In genomic region chr17:6853764-6854442, GRCh38 we compare ENCODE assay signal across 8 cellular contexts. TPM values are rescaled to one million over a fixed set of nuclear protein-coding genes. Genes with fewer than 3 reads are reported as not detected.
A peak's percentile ranks its signal among the peaks of the same experiment; 100 is the strongest.
DNase-seq lines count a peak whose midpoint lies in the region; ATAC-seq, FAIRE-seq and TF ChIP-seq lines count a peak whose summit lies in the region.

No MANE protein-coding gene starts in this region.

- no peaks in the 10 kb centered on the region for H3K27me3 ChIP-seq in kidney epithelial cell (ENCODE audit: control insufficient read depth, insufficient read depth, low read length)

- peak overlapping the region; percentile 30 for H3K4me3 ChIP-seq in kidney epithelial cell (ENCODE audit: low read depth, low read length)

- DNase-seq in left cardiac atrium (no peak), left ventricle myocardium superior (no peak), kidney epithelial cell (ENCODE audit: low read depth) (no peak), type B pancreatic cell (ENCODE audit: extremely low spot score, unreplicated experiment) (no peak), NCI-H345 (lab: John Stamatoyannopoulos, UW) (no peak), D721Med (ENCODE audit: insufficient read length, low spot score) (no peak)
- peak; percentile 25 for DNase-seq in activated T-cell treated with anti-CD3 and anti-CD28 coated beads, Interleukin-2, amount 50 U/mL, for 4 hours

- H3K4me3 Mint-ChIP-seq in activated T-cell treated with anti-CD3 and anti-CD28 coated beads, Interleukin-2, amount 50 U/mL, for 4 hours = peak overlapping the region; percentile 70
- peak overlapping the region; percentile 83 for H3K4me3 Mint-ChIP-seq in type B pancreatic cell

- peaks cover 8% of the 10 kb centered on the region for H3K4me1 Mint-ChIP-seq in activated T-cell treated with anti-CD3 and anti-CD28 coated beads, Interleukin-2, amount 50 U/mL, for 4 hours (ENCODE audit: low read depth)
- no peaks in the 10 kb centered on the region for H3K4me1 Mint-ChIP-seq in type B pancreatic cell (ENCODE audit: unreplicated experiment)

- intact Hi-C loops in left cardiac atrium (cut with DNase I) (no loop called here), left ventricle myocardium superior (cut with micrococcal nuclease) (no loop called here)

- peak overlapping the region; percentile 66 for H3K27ac Mint-ChIP-seq in type B pancreatic cell

- no peaks in the 10 kb centered on the region for H3K9me3 Mint-ChIP-seq in activated T-cell treated with anti-CD3 and anti-CD28 coated beads, Interleukin-2, amount 50 U/mL, for 4 hours
- no peaks in the 10 kb centered on the region for H3K9me3 Mint-ChIP-seq in type B pancreatic cell

- ATAC-seq in left cardiac atrium = peak; percentile 23 to 87
- ATAC-seq in left ventricle myocardium superior = no peak
- peak; percentile 51 to 61 for ATAC-seq in activated T-cell treated with anti-CD3 and anti-CD28 coated beads, Interleukin-2, amount 50 U/mL, for 4 hours
- no peak for ATAC-seq in GM19328 (IDR thresholded peaks at IDR 0.05; ENCODE audit: unreplicated experiment)

- H3K27me3 Mint-ChIP-seq in activated T-cell treated with anti-CD3 and anti-CD28 coated beads, Interleukin-2, amount 50 U/mL, for 4 hours (ENCODE audit: low read depth) = peaks cover 13% of the 10 kb centered on the region
- H3K27me3 Mint-ChIP-seq in type B pancreatic cell = peaks cover 41% of the 10 kb centered on the region

- FAIRE-seq in D721Med (lab: Jason Lieb, UNC) = no peak

- no peaks in the 10 kb centered on the region for H3K36me3 ChIP-seq in kidney epithelial cell (ENCODE audit: control insufficient read depth, insufficient read depth, low read length)

- no peaks in the 10 kb centered on the region for H3K36me3 Mint-ChIP-seq in activated T-cell treated with anti-CD3 and anti-CD28 coated beads, Interleukin-2, amount 50 U/mL, for 4 hours (ENCODE audit: insufficient read depth)
- no peaks in the 10 kb centered on the region for H3K36me3 Mint-ChIP-seq in type B pancreatic cell

- peak; percentile 49 for TF ChIP-seq CTCF in kidney epithelial cell (IDR thresholded peaks at IDR 0.05; ENCODE audit: insufficient read depth, low read length, poor library complexity, severe bottlenecking)
- TF ChIP-seq CTCF in type B pancreatic cell (conservative IDR thresholded peaks at IDR 0.05) = peak; percentile 57
- no peak for TF ChIP-seq CTCF in D721Med (IDR thresholded peaks at IDR 0.05; ENCODE audit: insufficient read depth, missing control alignments)

RNA-seq across cellular contexts. Expression of gene TEKT1, which starts 22.4 kb away (rescaled TPM):
- total RNA-seq in left cardiac atrium (not detected), left ventricle myocardium superior (not detected), kidney epithelial cell (not detected in 2 replicates), type B pancreatic cell (ENCODE audit: low replicate concordance) (0.24 and 1.6 TPM in 2 replicates)
- not detected for total RNA-seq in activated T-cell treated with anti-CD3 and anti-CD28 coated beads, Interleukin-2, amount 50 U/mL, for 4 hours

Comparison
In these comparisons a context has a peak if more than half of its experiments do, and no peak if none do; other contexts are left out.
1. ATAC-seq: peak in left cardiac atrium (2 of 2) and activated T-cell treated with anti-CD3 and anti-CD28 coated beads, Interleukin-2, amount 50 U/mL, for 4 hours (2 of 2); none in left ventricle myocardium superior (single experiment) and GM19328 (single experiment).